Comparison of ENCODE assay signal across 8 cellular contexts in genomic region chr11:76233936-76234703, GRCh38. TPM values are rescaled to one million over a fixed set of nuclear protein-coding genes. Genes with fewer than 3 reads are reported as not detected.
DNase-seq lines count a peak whose midpoint lies in the region; ATAC-seq, FAIRE-seq and TF ChIP-seq lines count a peak whose summit lies in the region.

No MANE protein-coding gene starts in this region.

- FAIRE-seq in GM12878 (lab: Jason Lieb, UNC) = no peak

- no peaks in the 10 kb centered on the region for H3K79me2 ChIP-seq in GM12878 (ENCODE audit: control insufficient read depth, insufficient read depth, low read length)

- peak; percentile 81 for TF ChIP-seq POLR2A in GM12878 (IDR thresholded peaks at IDR 0.05; ENCODE audit: low read depth, low read length)

- peak overlapping the region; percentile 90 for H3K4me2 ChIP-seq in GM12878 (ENCODE audit: control insufficient read depth, insufficient read depth)

- ATAC-seq in GM12878 = peak; percentile 76

- peaks cover 34% of the 10 kb centered on the region for H3K4me1 ChIP-seq in GM12878 (ENCODE audit: control insufficient read depth, insufficient read depth, low read length)
- H3K4me1 ChIP-seq in iPS-15b (ENCODE audit: control insufficient read depth, insufficient read depth, low read length) = no peaks in the 10 kb centered on the region
- peaks cover 27 to 35% (median 35%) of the 10 kb centered on the region in 3 donors for H3K4me1 ChIP-seq in skeletal muscle tissue (ENCODE audit: control insufficient read depth in 3 of 3, insufficient read depth in 3 of 3, low read length in 3 of 3)

- no peak for TF ChIP-seq CTCF in AG09309 (IDR thresholded peaks at IDR 0.05; ENCODE audit: control insufficient read depth, insufficient read depth, low read depth, low read length, missing control alignments)
- TF ChIP-seq CTCF in GM12878 (IDR thresholded peaks at IDR 0.05 in 2 of 3, conservative IDR thresholded peaks at IDR 0.05 in 1 of 3; ENCODE audit: control insufficient read depth in 2 of 3, extremely low read depth in 1 of 3, insufficient read depth in 1 of 3, low read depth in 3 of 3, low read length in 3 of 3) = no peak

- H3K9me3 ChIP-seq in GM12878 (replicated peaks; ENCODE audit: control insufficient read depth, insufficient read depth, low read length) (no peaks in the 10 kb centered on the region), iPS-15b (ENCODE audit: control insufficient read depth, insufficient read depth, low read length) (no peaks in the 10 kb centered on the region), skeletal muscle tissue (ENCODE audit: control insufficient read depth in 3 of 3, low read length in 3 of 3) (no peaks in the 10 kb centered on the region)

- intact Hi-C loops in GM12878 (cut with micrococcal nuclease; ENCODE audit: unreplicated experiment) = loop anchor here (2.0 to 10.0 kb wide), 2 partner anchors 25 to 211 kb away; partner anchors contain the start of gene EMSY

- H3K27ac ChIP-seq in GM12878 (ENCODE audit: control insufficient read depth, insufficient read depth) (peak overlapping the region; percentile 73), skeletal muscle tissue (ENCODE audit: low read depth, low read length) (peak overlapping the region; percentile 83)

- WGBS in GM12878 (ENCODE audit: insufficient coverage, insufficient replicate concordance, low lambda C conversion rate, missing lambda C conversion rate) = 3% methylated on average over 17 of the region's 17 CpGs

- RAD21 ChIA-PET in GM12878 (lab: Charles Lee; ENCODE audit: unreplicated experiment) = interaction anchor here (0.7 to 4.8 kb wide), 8 partner anchors 26 to 1236 kb away, joined by 3 to 44 read pairs (median 4); no protein-coding TSS in a partner anchor

- BruUV-seq in GM12878 (replicated peaks; lab: Mats Ljungman, UMichigan) = no TSS peak

- peak overlapping the region; percentile 90 for H3K4me3 ChIP-seq in AG09309 (ENCODE audit: control insufficient read depth, low read depth, low read length)
- H3K4me3 ChIP-seq in GM12878 = peak overlapping the region; percentile 65
- H3K4me3 ChIP-seq in iPS-15b (ENCODE audit: low read depth, low read length) = peak overlapping the region; percentile 68
- H3K4me3 ChIP-seq in skeletal muscle tissue (ENCODE audit: low read length in 3 of 3) = peak overlapping the region; percentile 89 to 94 (median 93)

- no peak for TF ChIP-seq RAD21 in GM12878 (IDR thresholded peaks at IDR 0.05; ENCODE audit: insufficient read depth, low read depth, low read length)

- CTCF ChIA-PET in GM12878 (lab: Yijun Ruan, JAX) = interaction anchor here (0.7 to 5.1 kb wide), 8 partner anchors 9 to 337 kb away, joined by 3 to 36 read pairs (median 3); no protein-coding TSS in a partner anchor

- no peak for TF ChIP-seq EP300 in GM12878 (IDR thresholded peaks at IDR 0.05; ENCODE audit: borderline replicate concordance in 1 of 2, control insufficient read depth in 1 of 2, low read depth in 2 of 2, low read length in 2 of 2)

- H3K9ac ChIP-seq in GM12878 (ENCODE audit: control insufficient read depth, insufficient read depth, low read length) (peak overlapping the region; percentile 65), iPS-15b (ENCODE audit: low read depth, low read length) (peak overlapping the region; percentile 57), skeletal muscle tissue (ENCODE audit: low read depth in 1 of 3, low read length in 3 of 3) (peak overlapping the region; percentile 76 to 92 (median 86))

- in situ Hi-C loops in GM12878 (cut with MboI) = loop anchor here (10.0 kb wide), 1 partner anchor 441 kb away; the partner anchor contains the start of gene LRRC32

- no peaks in the 10 kb centered on the region for H3K36me3 ChIP-seq in GM12878 (ENCODE audit: control insufficient read depth in 2 of 2, insufficient read depth in 2 of 2, low read length in 1 of 2)
- no peaks in the 10 kb centered on the region for H3K36me3 ChIP-seq in iPS-15b (ENCODE audit: control insufficient read depth, insufficient read depth, low read length)
- no peaks in the 10 kb centered on the region for H3K36me3 ChIP-seq in skeletal muscle tissue (ENCODE audit: control insufficient read depth in 3 of 3, insufficient read depth in 3 of 3, low read length in 3 of 3)

- H4K20me1 ChIP-seq in GM12878 (ENCODE audit: control insufficient read depth, insufficient read depth) = no peaks in the 10 kb centered on the region

- DNase-seq in AG09309 (ENCODE audit: low read depth) (no peak), GM19238 (ENCODE audit: insufficient read length, low spot score) (peak; percentile 55), NCI-H774 (lab: John Stamatoyannopoulos, UW) (peak; percentile 29), GM12878 (ENCODE audit: low read depth, low spot score) (peak; percentile 37), NCI-H2196 treated with DMSO at 0.1 percent for 48 hours (lab: John Stamatoyannopoulos, UW; ENCODE audit: unreplicated experiment) (no peak), cortex of kidney (lab: John Stamatoyannopoulos, UW) (no peak)

- SMC1A ChIA-PET in GM12878 (lab: Charles Lee; ENCODE audit: uncharacterized antibody, unreplicated experiment) = interaction anchor here (0.7 to 2.6 kb wide), 8 partner anchors 8 to 448 kb away, joined by 3 to 11 read pairs (median 5); no protein-coding TSS in a partner anchor

- POLR2A ChIA-PET in GM12878 (lab: Charles Lee) = interaction anchor here (0.5 to 1.3 kb wide), 5 partner anchors 27 to 1281 kb away, joined by 3 to 4 read pairs (median 3); no protein-coding TSS in a partner anchor

- H3K27me3 ChIP-seq in GM12878 (replicated peaks in 1 of 2; ENCODE audit: control insufficient read depth in 2 of 2, insufficient read depth in 2 of 2, low read length in 1 of 2) (peaks cover 0 to 2% of the 10 kb centered on the region in 2 experiments; a peak in 1 of 4 replicates), iPS-15b (ENCODE audit: control insufficient read depth, insufficient read depth, low read length) (peaks cover 7% of the 10 kb centered on the region), skeletal muscle tissue (ENCODE audit: control insufficient read depth in 3 of 3, insufficient read depth in 3 of 3, low read length in 3 of 3) (no peaks in the 10 kb centered on the region)

- peak overlapping the region; percentile 88 for H2AFZ ChIP-seq in GM12878 (ENCODE audit: control insufficient read depth, low read depth, low read length)

TF ChIP-seq in GM12878, 131 proteins besides CTCF, POLR2A, EP300 and RAD21 (continues in another document):
- TF ChIP-seq SMARCA5 (IDR thresholded peaks at IDR 0.05) = no peak
- TF ChIP-seq SREBF1 (IDR thresholded peaks at IDR 0.05; ENCODE audit: low read length) = no peak
- TF ChIP-seq FOXK2 (IDR thresholded peaks at IDR 0.05) = no peak
- peak; percentile 3; the same call in 1 of the 2 replicates for TF ChIP-seq RUNX3 (IDR thresholded peaks at IDR 0.05; ENCODE audit: low read length)
- TF ChIP-seq POLR2AphosphoS5 (IDR thresholded peaks at IDR 0.05; ENCODE audit: low read length) = peak; percentile 20; the same call in 1 of the 2 replicates
- TF ChIP-seq DPF2 (IDR thresholded peaks at IDR 0.05) = peak; percentile 33; the same call in 1 of the 2 replicates
- TF ChIP-seq REST (IDR thresholded peaks at IDR 0.05; ENCODE audit: low read depth, low read length) = no peak
- no peak for TF ChIP-seq CREB1 (IDR thresholded peaks at IDR 0.05; ENCODE audit: low read depth)
- TF ChIP-seq NR2F1 (conservative IDR thresholded peaks at IDR 0.05) = 0 out of 2 replicates have a peak, but pooled peaks have one; percentile 38
- 0 out of 4 replicates have a peak, but pooled peaks have one; percentile 14 to 19 for TF ChIP-seq IKZF2 (IDR thresholded peaks at IDR 0.05)

RNA-seq across cellular contexts. Expression of gene WNT11, which starts 27.8 kb away (rescaled TPM):
- total RNA-seq in GM12878 (2013; cell fraction: nucleolus; rRNA removed) = not detected in 2 replicates
- total RNA-seq in GM12878 (2014; rRNA removed) (not detected in 2 replicates), GM12878 (2014; rRNA removed; fragmentation: Illumina TruSeq; extraction: Trizol) (not detected in 2 replicates), GM12878 (2021) (not detected in 2 replicates), skeletal muscle tissue (18.3 TPM)
- 0.17 TPM for polyA plus RNA-seq in GM12878 (2011; ENCODE audit: low read depth)
- polyA plus RNA-seq in GM12878 (2011; rRNA removed) (0.05 TPM in 1 of 2 replicates, not detected in the other), GM12878 (2014; fragmentation: Illumina TruSeq; extraction: Trizol) (not detected in 2 replicates), GM12878 (2014; fragmentation: Nextera tagmentation; extraction: Ambion mirVana) (not detected), GM12878 (2014; rRNA removed) (0.53 TPM in 1 of 2 replicates, not detected in the other), GM12878 (2016; fragmentation: Nextera tagmentation; extraction: Ambion mirVana) (under 1 TPM in 1 of 2 experiments, not detected in 1; 0.19 TPM)
- polyA plus RNA-seq in GM12878 (2011; cell fraction: cytosol; rRNA removed) = 0.03 TPM in 1 of 2 replicates, not detected in the other
- polyA plus RNA-seq in GM12878 (2011; cell fraction: nucleus; rRNA removed) = 0.15 TPM in 1 of 2 replicates, not detected in the other
- polyA plus RNA-seq in GM12878 (2012) = 0.27 TPM in 1 of 2 replicates, not detected in the other
- not detected in 2 replicates for polyA minus RNA-seq in GM12878 (2011; rRNA and poly(A)+ RNA removed)
- not detected in 2 replicates for polyA minus RNA-seq in GM12878 (2011; cell fraction: cytosol; rRNA and poly(A)+ RNA removed)
- polyA minus RNA-seq in GM12878 (2011; cell fraction: nucleus; rRNA and poly(A)+ RNA removed) = not detected in 2 replicates

Comparison
In these comparisons a context has a peak if more than half of its experiments do, and no peak if none do; other contexts are left out.
1. DNase-seq: peak in GM19238 (single experiment), NCI-H774 (single experiment) and GM12878 (single experiment); none in AG09309 (single experiment), NCI-H2196 treated with DMSO at 0.1 percent for 48 hours (single experiment) and cortex of kidney (single experiment).
2. RNA of gene WNT11, which starts 27.8 kb away (total RNA-seq): 18.3 TPM in skeletal muscle tissue (single experiment); not detected in GM12878; every median in the first group is over 10 times any median in the second.
3. Peak in every context shown above with its lines, with median percentiles within 50 percentile points of each other: H3K4me3 ChIP-seq and H3K9ac ChIP-seq.